In the genomic region with DNA sequence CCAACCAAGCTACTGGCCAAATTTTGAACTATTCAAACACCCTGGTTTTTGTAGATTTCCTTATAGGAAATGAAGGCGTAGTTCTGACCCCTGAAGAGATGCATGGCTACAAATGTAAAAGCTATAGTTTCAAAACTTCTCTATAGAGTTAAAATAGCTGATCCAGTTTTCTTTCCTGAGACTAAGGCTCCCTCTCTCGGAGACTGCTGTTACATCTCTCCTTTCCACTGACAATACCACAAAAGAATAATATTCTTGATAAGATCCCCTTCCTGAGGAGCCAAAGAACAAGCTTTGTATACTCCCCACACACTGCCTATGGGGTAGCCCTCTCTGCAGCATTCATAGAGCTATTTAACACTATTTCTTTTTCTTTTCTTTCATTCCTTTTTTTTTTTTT, we compare ENCODE assay signal across 12 cellular contexts. TPM values are rescaled to one million over a fixed set of nuclear protein-coding genes. Genes with fewer than 3 reads are reported as not detected.
DNase-seq lines count a peak whose midpoint lies in the region; ATAC-seq and TF ChIP-seq lines count a peak whose summit lies in the region.
"Had no signal": no experiment of that assay in that cellular context is flagged by ENCODE, and none has a peak within 500 bp of the region (broad histone marks: within the 10 kb centered on the region; RNA-seq: fewer than 3 reads in every experiment).

No MANE protein-coding gene starts in this region.

- peak; percentile 31 for TF ChIP-seq CTCF in AG10803 (conservative IDR thresholded peaks at IDR 0.05; ENCODE audit: low read length)
- TF ChIP-seq CTCF in GM13976 (IDR thresholded peaks at IDR 0.05; ENCODE audit: borderline replicate concordance, control extremely low read depth, extremely low read depth, insufficient read depth, missing control alignments), result no peak
- peak; percentile 13 for TF ChIP-seq CTCF in RWPE2 (IDR thresholded peaks at IDR 0.05; ENCODE audit: poor library complexity, severe bottlenecking)
- TF ChIP-seq CTCF in foreskin fibroblast (IDR thresholded peaks at IDR 0.05; ENCODE audit: low read depth, low read length), result peak; percentile 34
- no peak for TF ChIP-seq CTCF in right atrium auricular region (IDR thresholded peaks at IDR 0.05)

- H3K27me3 ChIP-seq in RWPE2 (ENCODE audit: insufficient read depth, poor library complexity, severe bottlenecking) (no peaks in the 10 kb centered on the region), right atrium auricular region (no peaks in the 10 kb centered on the region)
- H3K27me3 ChIP-seq: ascending aorta had no signal

- DNase-seq in AG10803 (ENCODE audit: low read depth) (no peak), GM13976 (ENCODE audit: low spot score) (peak; percentile 36), RWPE2 (ENCODE audit: low spot score) (no peak), foreskin fibroblast (peak in 1 of 2 donors; percentile 35), immature natural killer cell (no peak), right atrium auricular region (ENCODE audit: low spot score) (no peak)
- DNase-seq in activated CD8-positive, alpha-beta memory T cell treated with anti-CD3 and anti-CD28 coated beads for 24 hours, result no peak
- DNase-seq in activated T-helper 1 cell treated with anti-CD3 and anti-CD28 coated beads, Interleukin-12 subunit alpha, Interleukin-12 subunit beta, Interleukin-2, Interleukin-4 antibody, amounts not matched to agents 30 ng/mL and 10 ng/mL and 1 ng/mL, durations not matched to agents 14 hours and 24 hours and 36 hours (ENCODE audit: low spot score), result no peak
- DNase-seq: activated CD4-positive, alpha-beta memory T cell treated with anti-CD3 and anti-CD28 coated beads for 36 hours; DMS79 treated with DMSO at 0.1 percent for 48 hours; NCI-H774 had no signal

- in situ Hi-C loops in GM13976 (cut with MboI; ENCODE audit: low sequenced_read_pairs, unreplicated experiment), result loop anchor here (10.0 kb wide), 1 partner anchor 150 kb away; the partner anchor contains the start of genes APOA2 and TOMM40L

- H3K4me3 Mint-ChIP-seq in immature natural killer cell, result no peak overlapping the region
- no peak overlapping the region for H3K4me3 Mint-ChIP-seq in activated T-helper 1 cell treated with anti-CD3 and anti-CD28 coated beads, Interleukin-12 subunit alpha, Interleukin-12 subunit beta, Interleukin-2, Interleukin-4 antibody, amounts not matched to agents 30 ng/mL and 10 ng/mL and 1 ng/mL, durations not matched to agents 14 hours and 24 hours and 36 hours
- H3K4me3 Mint-ChIP-seq: activated CD4-positive, alpha-beta memory T cell treated with anti-CD3 and anti-CD28 coated beads for 36 hours had no signal

- H3K4me3 ChIP-seq in AG10803 (ENCODE audit: low read length) (no peak overlapping the region), RWPE2 (ENCODE audit: severe bottlenecking) (no peak overlapping the region), foreskin fibroblast (ENCODE audit: low read depth in 1 of 2, low read length in 2 of 2) (no peak overlapping the region), right atrium auricular region (no peak overlapping the region)
- H3K4me3 ChIP-seq: ascending aorta had no signal

- H3K9me3 Mint-ChIP-seq in immature natural killer cell, result no peaks in the 10 kb centered on the region
- H3K9me3 Mint-ChIP-seq in activated T-helper 1 cell treated with anti-CD3 and anti-CD28 coated beads, Interleukin-12 subunit alpha, Interleukin-12 subunit beta, Interleukin-2, Interleukin-4 antibody, amounts not matched to agents 30 ng/mL and 10 ng/mL and 1 ng/mL, durations not matched to agents 14 hours and 24 hours and 36 hours, result no peaks in the 10 kb centered on the region
- H3K9me3 Mint-ChIP-seq: activated CD4-positive, alpha-beta memory T cell treated with anti-CD3 and anti-CD28 coated beads for 36 hours had no signal

- no peaks in the 10 kb centered on the region for H3K9me3 ChIP-seq in RWPE2 (ENCODE audit: severe bottlenecking)
- H3K9me3 ChIP-seq in right atrium auricular region, result no peaks in the 10 kb centered on the region
- H3K9me3 ChIP-seq: ascending aorta had no signal

- no peaks in the 10 kb centered on the region for H3K36me3 ChIP-seq in RWPE2 (ENCODE audit: low read depth)
- no peaks in the 10 kb centered on the region for H3K36me3 ChIP-seq in right atrium auricular region
- H3K36me3 ChIP-seq: ascending aorta had no signal

- intact Hi-C loops in activated T-helper 1 cell treated with anti-CD3 and anti-CD28 coated beads, Interleukin-12 subunit alpha, Interleukin-12 subunit beta, Interleukin-2, Interleukin-4 antibody, amounts not matched to agents 30 ng/mL and 10 ng/mL and 1 ng/mL, durations not matched to agents 14 hours and 24 hours and 36 hours (cut with micrococcal nuclease), result no loop called here

- H3K4me1 Mint-ChIP-seq in immature natural killer cell, result no peaks in the 10 kb centered on the region
- peaks cover 8% of the 10 kb centered on the region for H3K4me1 Mint-ChIP-seq in activated T-helper 1 cell treated with anti-CD3 and anti-CD28 coated beads, Interleukin-12 subunit alpha, Interleukin-12 subunit beta, Interleukin-2, Interleukin-4 antibody, amounts not matched to agents 30 ng/mL and 10 ng/mL and 1 ng/mL, durations not matched to agents 14 hours and 24 hours and 36 hours (ENCODE audit: low read depth)

- H3K4me1 ChIP-seq in RWPE2 (ENCODE audit: insufficient read depth, poor library complexity, severe bottlenecking) (no peaks in the 10 kb centered on the region), right atrium auricular region (no peaks in the 10 kb centered on the region)
- H3K4me1 ChIP-seq: ascending aorta had no signal

- no peak overlapping the region for H3K27ac ChIP-seq in RWPE2 (ENCODE audit: poor library complexity, severe bottlenecking)
- H3K27ac ChIP-seq in right atrium auricular region, result no peak overlapping the region
- H3K27ac ChIP-seq: ascending aorta had no signal

- ATAC-seq in RWPE2 (ENCODE audit: low read depth), result no peak

- H3K36me3 Mint-ChIP-seq in immature natural killer cell, result peaks cover 0 to 2% (median 0%) of the 10 kb centered on the region in 3 donors
- peaks cover 5% of the 10 kb centered on the region for H3K36me3 Mint-ChIP-seq in activated T-helper 1 cell treated with anti-CD3 and anti-CD28 coated beads, Interleukin-12 subunit alpha, Interleukin-12 subunit beta, Interleukin-2, Interleukin-4 antibody, amounts not matched to agents 30 ng/mL and 10 ng/mL and 1 ng/mL, durations not matched to agents 14 hours and 24 hours and 36 hours (ENCODE audit: low read depth)
- H3K36me3 Mint-ChIP-seq: activated CD4-positive, alpha-beta memory T cell treated with anti-CD3 and anti-CD28 coated beads for 36 hours had no signal

- H3K27me3 Mint-ChIP-seq in immature natural killer cell (ENCODE audit: low read depth in 3 of 3), result no peaks in the 10 kb centered on the region
- no peaks in the 10 kb centered on the region for H3K27me3 Mint-ChIP-seq in activated T-helper 1 cell treated with anti-CD3 and anti-CD28 coated beads, Interleukin-12 subunit alpha, Interleukin-12 subunit beta, Interleukin-2, Interleukin-4 antibody, amounts not matched to agents 30 ng/mL and 10 ng/mL and 1 ng/mL, durations not matched to agents 14 hours and 24 hours and 36 hours (ENCODE audit: insufficient read depth)
- H3K27me3 Mint-ChIP-seq: activated CD4-positive, alpha-beta memory T cell treated with anti-CD3 and anti-CD28 coated beads for 36 hours had no signal

- no peak overlapping the region for H3K27ac Mint-ChIP-seq in immature natural killer cell
- no peak overlapping the region for H3K27ac Mint-ChIP-seq in activated T-helper 1 cell treated with anti-CD3 and anti-CD28 coated beads, Interleukin-12 subunit alpha, Interleukin-12 subunit beta, Interleukin-2, Interleukin-4 antibody, amounts not matched to agents 30 ng/mL and 10 ng/mL and 1 ng/mL, durations not matched to agents 14 hours and 24 hours and 36 hours
- H3K27ac Mint-ChIP-seq: activated CD4-positive, alpha-beta memory T cell treated with anti-CD3 and anti-CD28 coated beads for 36 hours had no signal

RNA-seq across cellular contexts. Expression of gene CFAP126, which starts 6.7 kb away (rescaled TPM):
- polyA plus RNA-seq in immature natural killer cell, result not detected
- not detected in 2 replicates for total RNA-seq in activated T-helper 1 cell treated with anti-CD3 and anti-CD28 coated beads, Interleukin-12 subunit alpha, Interleukin-12 subunit beta, Interleukin-2, Interleukin-4 antibody, amounts not matched to agents 30 ng/mL and 10 ng/mL and 1 ng/mL, durations not matched to agents 14 hours and 24 hours and 36 hours
- total RNA-seq in right atrium auricular region, result not detected
- total RNA-seq: ascending aorta had no signal

Comparison
In these comparisons a context has a peak if more than half of its experiments do, and no peak if none do; other contexts are left out.
1. CTCF ChIP-seq: peak in AG10803 (single experiment), RWPE2 (single experiment) and foreskin fibroblast (single experiment); none in GM13976 (single experiment) and right atrium auricular region (0 of 2).